In genomic region chr15:52005748-52006701, GRCh38 we compare ENCODE assay signal across 9 cellular contexts. TPM values are rescaled to one million over a fixed set of nuclear protein-coding genes. Genes with fewer than 3 reads are reported as not detected.
A peak's percentile ranks its signal among the peaks of the same experiment; 100 is the strongest.
DNase-seq lines count a peak whose midpoint lies in the region; ATAC-seq and TF ChIP-seq lines count a peak whose summit lies in the region.
"Had no signal": no experiment of that assay in that cellular context is flagged by ENCODE, and none has a peak within 500 bp of the region (broad histone marks: within the 10 kb centered on the region; RNA-seq: fewer than 3 reads in every experiment).

No MANE protein-coding gene starts in this region.

- H4K20me1 ChIP-seq in osteoblast (ENCODE audit: insufficient read depth, low read length), result no peaks in the 10 kb centered on the region

- H3K4me1 ChIP-seq in osteoblast (ENCODE audit: insufficient read depth, low read length), result peaks cover 12% of the 10 kb centered on the region
- peaks cover 18% of the 10 kb centered on the region for H3K4me1 ChIP-seq in vagina
- peaks cover 16 to 34% (median 27%) of the 10 kb centered on the region in 4 donors for H3K4me1 ChIP-seq in upper lobe of left lung

- CTCF ChIA-PET in activated CD8-positive, alpha-beta T cell treated with anti-CD3 and anti-CD28 coated beads for 36 hours (lab: Charles Lee), result interaction anchor here (1.0 to 1.4 kb wide), 4 partner anchors 14 to 73 kb away, joined by 3 to 5 read pairs (median 4); no protein-coding TSS in a partner anchor

- TF ChIP-seq EP300 in upper lobe of left lung (IDR thresholded peaks at IDR 0.05), result no peak

- intact Hi-C loops in activated CD8-positive, alpha-beta T cell treated with anti-CD3 and anti-CD28 coated beads for 36 hours (cut with micrococcal nuclease), result no loop called here
- intact Hi-C loops in dorsolateral prefrontal cortex (cut with DNase I) (no loop called here), vagina (cut with DNase I) (no loop called here)

- TF ChIP-seq POLR2A in vagina (IDR thresholded peaks at IDR 0.05) (no peak), upper lobe of left lung (IDR thresholded peaks at IDR 0.05) (no peak)

- POLR2A ChIA-PET in activated CD8-positive, alpha-beta T cell treated with anti-CD3 and anti-CD28 coated beads for 36 hours (lab: Charles Lee), result interaction anchor here (0.7 to 4.7 kb wide), 2 partner anchors 11 to 14 kb away, joined by 3 to 30 read pairs; partner anchors contain the start of gene MAPK6

- no peaks in the 10 kb centered on the region for H3K27me3 Mint-ChIP-seq in activated CD8-positive, alpha-beta T cell treated with anti-CD3 and anti-CD28 coated beads for 36 hours

- 68 to 79% methylated on average over 5 of the region's 5 CpGs for WGBS in upper lobe of left lung, 2 donors

- no peak overlapping the region for H2AFZ ChIP-seq in osteoblast (ENCODE audit: low read length)

- H3K4me2 ChIP-seq in osteoblast (ENCODE audit: insufficient read depth, low read length), result peak overlapping the region; percentile 24

- H3K36me3 Mint-ChIP-seq in activated CD8-positive, alpha-beta T cell treated with anti-CD3 and anti-CD28 coated beads for 36 hours (ENCODE audit: low read depth), result no peaks in the 10 kb centered on the region

- H3K9me3 ChIP-seq in osteoblast (ENCODE audit: low read depth, low read length), result no peaks in the 10 kb centered on the region
- no peaks in the 10 kb centered on the region for H3K9me3 ChIP-seq in vagina
- H3K9me3 ChIP-seq in upper lobe of left lung, result no peaks in the 10 kb centered on the region

- H3K4me3 Mint-ChIP-seq in activated CD8-positive, alpha-beta T cell treated with anti-CD3 and anti-CD28 coated beads for 36 hours, result peak overlapping the region; percentile 27

- H3K9me3 Mint-ChIP-seq in activated CD8-positive, alpha-beta T cell treated with anti-CD3 and anti-CD28 coated beads for 36 hours, result no peaks in the 10 kb centered on the region

- no peaks in the 10 kb centered on the region for H3K79me2 ChIP-seq in osteoblast (ENCODE audit: insufficient read depth, low read length)

- TF ChIP-seq CTCF in activated CD8-positive, alpha-beta T cell treated with anti-CD3 and anti-CD28 coated beads for 36 hours (IDR thresholded peaks at IDR 0.05), result no peak
- TF ChIP-seq CTCF in osteoblast (IDR thresholded peaks at IDR 0.05; ENCODE audit: extremely low read depth, low read depth, low read length) (no peak), dorsolateral prefrontal cortex (IDR thresholded peaks at IDR 0.05 in 54 of 56, conservative IDR thresholded peaks at IDR 0.05 in 2 of 56; ENCODE audit: low read depth in 1 of 56, partially characterized antibody in 56 of 56) (no peak), vagina (IDR thresholded peaks at IDR 0.05) (no peak), upper lobe of left lung (IDR thresholded peaks at IDR 0.05) (no peak)

- H3K4me3 ChIP-seq in osteoblast (ENCODE audit: insufficient read depth, low read length), result no peak overlapping the region
- H3K4me3 ChIP-seq in dorsolateral prefrontal cortex, result no peak overlapping the region
- no peak overlapping the region for H3K4me3 ChIP-seq in vagina
- no peak overlapping the region for H3K4me3 ChIP-seq in upper lobe of left lung

- H3K27ac ChIP-seq in osteoblast (ENCODE audit: low read depth, low read length) (peak overlapping the region; percentile 42), dorsolateral prefrontal cortex (peak overlapping the region in 1 of 59 donors; percentile 50), vagina (no peak overlapping the region), upper lobe of left lung (peak overlapping the region in 1 of 4 donors; percentile 52)

- ATAC-seq in HG03045 (IDR thresholded peaks at IDR 0.05; ENCODE audit: unreplicated experiment), result peak; percentile 87
- peak; percentile 89 for ATAC-seq in activated CD8-positive, alpha-beta T cell treated with anti-CD3 and anti-CD28 coated beads for 36 hours
- ATAC-seq in upper lobe of left lung (ENCODE audit: low FRiP score in 2 of 2), result no peak

- H3K36me3 ChIP-seq in osteoblast (ENCODE audit: insufficient read depth, low read length) (no peaks in the 10 kb centered on the region), vagina (no peaks in the 10 kb centered on the region), upper lobe of left lung (no peaks in the 10 kb centered on the region)

- no peaks in the 10 kb centered on the region for H3K27me3 ChIP-seq in osteoblast (ENCODE audit: insufficient read depth, low read length)
- no peaks in the 10 kb centered on the region for H3K27me3 ChIP-seq in dorsolateral prefrontal cortex
- no peaks in the 10 kb centered on the region for H3K27me3 ChIP-seq in vagina
- H3K27me3 ChIP-seq in upper lobe of left lung, result no peaks in the 10 kb centered on the region

- peaks cover 50% of the 10 kb centered on the region for H3K4me1 Mint-ChIP-seq in activated CD8-positive, alpha-beta T cell treated with anti-CD3 and anti-CD28 coated beads for 36 hours (ENCODE audit: low read depth)

- peak overlapping the region; percentile 80 for H3K27ac Mint-ChIP-seq in activated CD8-positive, alpha-beta T cell treated with anti-CD3 and anti-CD28 coated beads for 36 hours

- peak; percentile 42 for DNase-seq in activated naive CD4-positive, alpha-beta T cell treated with Interleukin-2 at 50 U/mL for 16 hours
- no peak for DNase-seq in activated naive CD4-positive, alpha-beta T cell (lab: John Stamatoyannopoulos, UW)
- peak; percentile 51 for DNase-seq in activated CD8-positive, alpha-beta T cell treated with anti-CD3 and anti-CD28 coated beads for 36 hours
- peak; percentile 84 for DNase-seq in osteoblast (ENCODE audit: insufficient read length, low spot score, missing footprints)
- no peak for DNase-seq in dorsolateral prefrontal cortex
- DNase-seq in vagina (ENCODE audit: extremely low spot score in 2 of 2), result no peak
- DNase-seq in upper lobe of left lung, result no peak
- DNase-seq: DND-41 had no signal

RNA-seq across cellular contexts. Expression of gene MAPK6, which starts 13.0 kb away (rescaled TPM):
- total RNA-seq in activated CD8-positive, alpha-beta T cell treated with anti-CD3 and anti-CD28 coated beads for 36 hours, result 10 to 100 TPM; 40.5 to 42.2 TPM
- total RNA-seq in osteoblast (77.2 and 86.9 TPM in 2 replicates), dorsolateral prefrontal cortex (10 to 100 TPM; 35.9 to 84.3 (median 57.8) TPM), vagina (41.0 TPM), upper lobe of left lung (10 to 100 TPM in 5 of 6 donors, 1 to 10 TPM in 1; 6.7 to 34.1 (median 24.4) TPM)

RNA-seq across cellular contexts. Expression of gene LEO1, which starts 34.4 kb away (rescaled TPM):
- total RNA-seq in activated CD8-positive, alpha-beta T cell treated with anti-CD3 and anti-CD28 coated beads for 36 hours, result 10 to 100 TPM; 28.9 to 31.1 TPM
- total RNA-seq in osteoblast (15.6 and 16.3 TPM in 2 replicates), dorsolateral prefrontal cortex (10 to 100 TPM; 14.3 to 35.5 (median 23.9) TPM), vagina (21.9 TPM), upper lobe of left lung (10 to 100 TPM in 4 of 6 donors, 1 to 10 TPM in 2; 9.8 to 25.1 (median 14.2) TPM)

Comparison
In these comparisons a context has a peak if more than half of its experiments do, and no peak if none do; other contexts are left out.
1. DNase-seq: peak in activated naive CD4-positive, alpha-beta T cell treated with Interleukin-2 at 50 U/mL for 16 hours (single experiment), activated CD8-positive, alpha-beta T cell treated with anti-CD3 and anti-CD28 coated beads for 36 hours (single experiment) and osteoblast (single experiment); none in activated naive CD4-positive, alpha-beta T cell (0 of 4), dorsolateral prefrontal cortex (0 of 10), vagina (0 of 2) and upper lobe of left lung (0 of 2).
2. ATAC-seq: peak in HG03045 (single experiment) and activated CD8-positive, alpha-beta T cell treated with anti-CD3 and anti-CD28 coated beads for 36 hours (single experiment); none in upper lobe of left lung (0 of 2).